Comparison of ENCODE assay signal across 8 cellular contexts in genomic region chr4:184417802-184418511, GRCh38. TPM values are rescaled to one million over a fixed set of nuclear protein-coding genes. Genes with fewer than 3 reads are reported as not detected.
DNase-seq lines count a peak whose midpoint lies in the region; ATAC-seq and TF ChIP-seq lines count a peak whose summit lies in the region.

No MANE protein-coding gene starts in this region.

- H3K4me2 ChIP-seq in H9 (ENCODE audit: insufficient read depth, insufficient read length, low read length), result no peak overlapping the region

- intact Hi-C loops in activated naive CD4-positive, alpha-beta T cell treated with anti-CD3 and anti-CD28 coated beads for 36 hours (cut with micrococcal nuclease), result loop anchor here (1.0 to 2.0 kb wide), 14 partner anchors 8 to 316 kb away; partner anchors contain the start of genes CASP3, CENPU, IRF2 and PRIMPOL
- intact Hi-C loops in Panc1 (cut with micrococcal nuclease; ENCODE audit: unreplicated experiment), result no loop called here
- intact Hi-C loops in dendritic cell treated with granulocyte-macrophage colony-stimulating factor and Interleukin-4, amounts not matched to agents 40 ng/mL and 50 ng/mL, for 4 days (cut with micrococcal nuclease), result no loop called here

- no peak overlapping the region for H3T11ph ChIP-seq in H9 (ENCODE audit: low read length)

- no peaks in the 10 kb centered on the region; the same call in 1 of the 2 replicates for H3K9me3 ChIP-seq in Panc1 (ENCODE audit: control insufficient read depth, insufficient read depth, low read depth, low read length)
- peaks cover 7% of the 10 kb centered on the region for H3K9me3 ChIP-seq in H9 (ENCODE audit: control insufficient read depth, low read depth, low read length)

- no peak overlapping the region for H3K14ac ChIP-seq in H9 (ENCODE audit: insufficient read depth, low read length)

- H3K79me2 ChIP-seq in H9 (ENCODE audit: insufficient read depth, low read length), result no peaks in the 10 kb centered on the region; the same call in 1 of the 2 replicates

- no peak overlapping the region for H2BK5ac ChIP-seq in H9 (ENCODE audit: insufficient read length, low read length)

- DNase-seq in activated naive CD4-positive, alpha-beta T cell treated with anti-CD3 and anti-CD28 coated beads for 36 hours, result peak; percentile 27
- DNase-seq in activated naive CD4-positive, alpha-beta T cell treated with anti-CD3 and anti-CD28 coated beads, Interleukin-2, amount 50 U/mL, for 16 hours, result no peak
- peak; percentile 39 for DNase-seq in Panc1 (ENCODE audit: low read depth, low spot score)
- peak; percentile 49 for DNase-seq in myocyte (ENCODE audit: low read depth)
- no peak for DNase-seq in COLO668 (lab: John Stamatoyannopoulos, UW; ENCODE audit: unreplicated experiment)
- no peak for DNase-seq in H9

- peak; percentile 57 for ATAC-seq in HG02885 (IDR thresholded peaks at IDR 0.05; ENCODE audit: poor library complexity, unreplicated experiment)
- peak; percentile 86 for ATAC-seq in Panc1

- no peak overlapping the region for H4K8ac ChIP-seq in H9 (replicated peaks; ENCODE audit: insufficient read length, low read depth, low read length)

- no TSS peak for BruUV-seq in Panc1 (replicated peaks; lab: Mats Ljungman, UMichigan)

- no peak overlapping the region for H3K23ac ChIP-seq in H9 (ENCODE audit: insufficient read length, low read depth, low read length)

- no peak overlapping the region for H4K5ac ChIP-seq in H9 (ENCODE audit: insufficient read length, low read depth, low read length)

- H3K27me3 Mint-ChIP-seq in activated naive CD4-positive, alpha-beta T cell treated with anti-CD3 and anti-CD28 coated beads for 36 hours (ENCODE audit: low read depth), result no peaks in the 10 kb centered on the region
- no peaks in the 10 kb centered on the region for H3K27me3 Mint-ChIP-seq in dendritic cell treated with granulocyte-macrophage colony-stimulating factor and Interleukin-4, amounts not matched to agents 40 ng/mL and 50 ng/mL, for 4 days
- H3K27me3 Mint-ChIP-seq in H9 (ENCODE audit: low read depth), result no peaks in the 10 kb centered on the region

- H2AK5ac ChIP-seq in H9 (ENCODE audit: insufficient read length, low read length), result no peak overlapping the region

- WGBS in H9 (ENCODE audit: extremely low coverage, insufficient read length, low lambda C conversion rate), result no CpG with 5 or more reads among the region's 8 CpGs

- H3K9me3 Mint-ChIP-seq in activated naive CD4-positive, alpha-beta T cell treated with anti-CD3 and anti-CD28 coated beads for 36 hours, result peaks cover 3% of the 10 kb centered on the region
- H3K9me3 Mint-ChIP-seq in dendritic cell treated with granulocyte-macrophage colony-stimulating factor and Interleukin-4, amounts not matched to agents 40 ng/mL and 50 ng/mL, for 4 days, result peaks cover 8% of the 10 kb centered on the region
- H3K9me3 Mint-ChIP-seq in H9, result peaks cover 6 to 11% of the 10 kb centered on the region in 2 experiments

- no peak overlapping the region for H3K56ac ChIP-seq in H9 (ENCODE audit: insufficient read length, low read depth, low read length)

- CTCF ChIA-PET in activated naive CD4-positive, alpha-beta T cell treated with anti-CD3 and anti-CD28 coated beads for 36 hours (lab: Charles Lee), result interaction anchor here (0.8 to 2.1 kb wide), 4 partner anchors 9 to 154 kb away, joined by 3 to 12 read pairs (median 4); no protein-coding TSS in a partner anchor
- CTCF ChIA-PET in Panc1 (lab: Charles Lee), result no interaction called here

- H3K4me1 ChIP-seq in Panc1 (ENCODE audit: control insufficient read depth, insufficient read depth, low read length) (peaks cover 12% of the 10 kb centered on the region), H9 (ENCODE audit: insufficient read depth, low read length) (no peaks in the 10 kb centered on the region)

- H3K4me1 Mint-ChIP-seq in activated naive CD4-positive, alpha-beta T cell treated with anti-CD3 and anti-CD28 coated beads for 36 hours (ENCODE audit: low read depth), result peaks cover 84% of the 10 kb centered on the region
- peaks cover 54% of the 10 kb centered on the region for H3K4me1 Mint-ChIP-seq in dendritic cell treated with granulocyte-macrophage colony-stimulating factor and Interleukin-4, amounts not matched to agents 40 ng/mL and 50 ng/mL, for 4 days (ENCODE audit: low read depth)
- H3K4me1 Mint-ChIP-seq in H9, result peaks cover 12 to 15% of the 10 kb centered on the region in 2 experiments

- no peak overlapping the region for H3K9ac ChIP-seq in H9 (ENCODE audit: extremely low read depth, insufficient read length, low read length)

- no peak overlapping the region for H3K4me3 ChIP-seq in Panc1 (ENCODE audit: low read depth in 2 of 2, low read length in 2 of 2)

- H4K20me1 ChIP-seq in H9 (ENCODE audit: control insufficient read depth, insufficient read depth, insufficient read length), result no peaks in the 10 kb centered on the region

- no peaks in the 10 kb centered on the region for H3K79me1 ChIP-seq in H9 (ENCODE audit: insufficient read depth, low read depth, low read length, poor library complexity, severe bottlenecking)

- H4K91ac ChIP-seq in H9 (ENCODE audit: insufficient read length, low read depth, low read length), result no peak overlapping the region

- in situ Hi-C loops in Panc1 (cut with HindIII; ENCODE audit: low pct_unique_long_range_greater_than_20kb, low sequenced_read_pairs), result no loop called here

- POLR2A ChIA-PET in Panc1 (lab: Charles Lee), result no interaction called here

- H2BK120ac ChIP-seq in H9 (ENCODE audit: low read depth, low read length, poor library complexity, severe bottlenecking), result no peak overlapping the region

- TF ChIP-seq CTCF in Panc1 (IDR thresholded peaks at IDR 0.05) (no peak), H9 (conservative IDR thresholded peaks at IDR 0.05) (no peak)

- no peak overlapping the region for H2BK12ac ChIP-seq in H9 (ENCODE audit: insufficient read length, low read depth, low read length)

- H2AFZ ChIP-seq in H9 (ENCODE audit: low read length), result no peak overlapping the region

- H3K27ac Mint-ChIP-seq in activated naive CD4-positive, alpha-beta T cell treated with anti-CD3 and anti-CD28 coated beads for 36 hours, result peak overlapping the region; percentile 73
- peak overlapping the region; percentile 83 for H3K27ac Mint-ChIP-seq in dendritic cell treated with granulocyte-macrophage colony-stimulating factor and Interleukin-4, amounts not matched to agents 40 ng/mL and 50 ng/mL, for 4 days
- H3K27ac Mint-ChIP-seq in H9, result no peak overlapping the region

- no peaks in the 10 kb centered on the region for H3K23me2 ChIP-seq in H9 (ENCODE audit: insufficient read length, low read depth, low read length, poor library complexity, severe bottlenecking)

- H3K18ac ChIP-seq in H9 (ENCODE audit: insufficient read length, low read depth, low read length), result no peak overlapping the region

- no peak overlapping the region for H3K4ac ChIP-seq in H9 (ENCODE audit: low read depth, low read length)

- H3K27ac ChIP-seq in Panc1 (ENCODE audit: low read length), result 0 out of 2 replicates have a peak overlapping the region, but pooled peaks have one; percentile 7
- no peak overlapping the region for H3K27ac ChIP-seq in H9 (ENCODE audit: insufficient read length, low read depth, low read length)

- H3K4me3 Mint-ChIP-seq in activated naive CD4-positive, alpha-beta T cell treated with anti-CD3 and anti-CD28 coated beads for 36 hours, result no peak overlapping the region
- no peak overlapping the region for H3K4me3 Mint-ChIP-seq in dendritic cell treated with granulocyte-macrophage colony-stimulating factor and Interleukin-4, amounts not matched to agents 40 ng/mL and 50 ng/mL, for 4 days
- H3K4me3 Mint-ChIP-seq in H9, result no peak overlapping the region

- no peak overlapping the region for H2BK15ac ChIP-seq in H9 (ENCODE audit: low read depth, low read length)

- H2BK20ac ChIP-seq in H9 (ENCODE audit: low read depth, low read length, poor library complexity, severe bottlenecking), result no peak overlapping the region

- peaks cover 22% of the 10 kb centered on the region for H3K36me3 Mint-ChIP-seq in activated naive CD4-positive, alpha-beta T cell treated with anti-CD3 and anti-CD28 coated beads for 36 hours (ENCODE audit: low read depth)
- H3K36me3 Mint-ChIP-seq in dendritic cell treated with granulocyte-macrophage colony-stimulating factor and Interleukin-4, amounts not matched to agents 40 ng/mL and 50 ng/mL, for 4 days (ENCODE audit: low read depth), result peaks cover 84% of the 10 kb centered on the region
- peaks cover 20 to 43% (median 43%) of the 10 kb centered on the region in 3 experiments for H3K36me3 Mint-ChIP-seq in H9 (ENCODE audit: insufficient read depth in 1 of 3, low read depth in 3 of 3)

- H3K27me3 ChIP-seq in Panc1 (ENCODE audit: control insufficient read depth, insufficient read depth, low read length) (no peaks in the 10 kb centered on the region), H9 (ENCODE audit: insufficient read depth, low read length) (no peaks in the 10 kb centered on the region)

- no peaks in the 10 kb centered on the region for H3K36me3 ChIP-seq in Panc1 (ENCODE audit: control insufficient read depth, insufficient read depth, low read length)

RNA-seq across cellular contexts. Expression of gene IRF2, which starts 56.4 kb away (rescaled TPM):
- total RNA-seq in activated naive CD4-positive, alpha-beta T cell treated with anti-CD3 and anti-CD28 coated beads for 36 hours, result 10 to 100 TPM; 37.3 to 38.3 TPM
- 16.2 TPM for total RNA-seq in Panc1 (2021; ENCODE audit: unreplicated experiment)
- polyA plus RNA-seq in Panc1 (2012; ENCODE audit: insufficient read length), result 16.9 TPM
- total RNA-seq in myocyte, result 16.3 and 19.1 TPM in 2 replicates
- 9.7 TPM for polyA plus RNA-seq in myocyte (2012)
- total RNA-seq in H9 (2021), result 13.3 and 13.5 TPM in 2 replicates

Comparison
In these comparisons a context has a peak if more than half of its experiments do, and no peak if none do; other contexts are left out.
1. DNase-seq: peak in activated naive CD4-positive, alpha-beta T cell treated with anti-CD3 and anti-CD28 coated beads for 36 hours (single experiment), Panc1 (single experiment) and myocyte (single experiment); none in activated naive CD4-positive, alpha-beta T cell treated with anti-CD3 and anti-CD28 coated beads, Interleukin-2, amount 50 U/mL, for 16 hours (single experiment), COLO668 (single experiment) and H9 (single experiment).
2. H3K27ac Mint-ChIP-seq: peak in activated naive CD4-positive, alpha-beta T cell treated with anti-CD3 and anti-CD28 coated beads for 36 hours (single experiment) and dendritic cell treated with granulocyte-macrophage colony-stimulating factor and Interleukin-4, amounts not matched to agents 40 ng/mL and 50 ng/mL, for 4 days (single experiment); none in H9 (0 of 3).